In the genomic region with DNA sequence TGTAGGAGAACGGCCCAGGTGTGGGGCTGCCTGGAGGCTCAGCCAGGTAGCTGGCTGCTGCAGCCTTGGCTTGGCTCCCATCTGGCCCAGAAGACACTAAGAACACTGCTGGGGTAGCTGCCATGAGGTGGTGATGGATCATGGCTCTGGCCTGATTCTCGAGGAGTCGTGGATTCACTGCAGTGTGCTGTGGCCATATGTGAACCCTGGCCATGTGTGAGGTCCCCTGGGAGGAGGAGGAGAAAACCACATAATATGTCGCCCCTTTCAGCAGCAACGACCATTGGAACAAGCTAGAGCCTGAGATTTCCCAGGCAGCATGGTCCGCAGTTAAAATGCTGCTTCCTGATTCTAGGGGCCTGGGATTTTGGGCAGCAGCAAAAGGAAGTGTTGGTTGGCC, we compare ENCODE assay signal across 40 cellular contexts. TPM values are rescaled to one million over a fixed set of nuclear protein-coding genes. Genes with fewer than 3 reads are reported as not detected.
"Had no signal": no experiment of that assay in that cellular context is flagged by ENCODE, and none has a peak within 500 bp of the region (broad histone marks: within the 10 kb centered on the region; RNA-seq: fewer than 3 reads in every experiment).

No MANE protein-coding gene starts in this region.

- H3K4me3 Mint-ChIP-seq: activated B cell treated with CpG ODN at 0.5 μM for 24 hours; activated CD8-positive, alpha-beta T cell treated with anti-CD3 and anti-CD28 coated beads for 36 hours; activated naive CD4-positive, alpha-beta T cell treated with anti-CD3 and anti-CD28 coated beads, Interleukin-2, amount 50 U/mL, for 24 hours; activated naive CD8-positive, alpha-beta T cell treated with anti-CD3 and anti-CD28 coated beads for 36 hours; activated naive CD8-positive, alpha-beta T cell treated with anti-CD3 and anti-CD28 coated beads, Interleukin-2, amount 50 U/mL, for 24 hours; activated T-cell treated with anti-CD3 and anti-CD28 coated beads, Interleukin-2, amount 50 U/mL, for 4 hours; activated T-helper 17 cell treated with anti-CD3 and anti-CD28 coated beads, Interleukin-2, amount 50 U/mL, for 72 hours; effector memory CD8-positive, alpha-beta T cell; T-cell; T-helper 1 cell treated with Interleukin-12 subunit alpha and Interleukin-12 subunit beta and Interleukin-4 antibody, amounts not matched to agents 30 μg/mL and 1 μg/mL, for 36 hours had no signal

- DNase-seq: activated B cell treated with CpG ODN at 0.5 μM for 24 hours; activated CD4-positive, alpha-beta T cell treated with anti-CD3 and anti-CD28 coated beads for 48 hours; activated CD4-positive, alpha-beta T cell treated with anti-CD3 and anti-CD28 coated beads, Interleukin-2, amount 50 U/mL, for 1 hour; activated CD4-positive, alpha-beta T cell treated with anti-CD3 and anti-CD28 coated beads, Interleukin-2, amount 50 U/mL, for 48 hours; activated CD8-positive, alpha-beta memory T cell treated with anti-CD3 and anti-CD28 coated beads for 24 hours; activated CD8-positive, alpha-beta T cell treated with anti-CD3 and anti-CD28 coated beads for 36 hours; activated effector memory CD4-positive, alpha-beta T cell treated with Interleukin-2 at 50 U/mL for 16 hours; activated gamma-delta T cell treated with Interleukin-2 at 50 U/mL for 16 hours; activated naive CD4-positive, alpha-beta T cell treated with Interleukin-2 at 50 U/mL for 16 hours; activated naive CD8-positive, alpha-beta T cell treated with anti-CD3 and anti-CD28 coated beads for 36 hours; activated naive CD8-positive, alpha-beta T cell treated with anti-CD3 and anti-CD28 coated beads, Interleukin-2, amount 50 U/mL, for 24 hours; activated T-cell treated with anti-CD3 and anti-CD28 coated beads, Interleukin-2, amount 50 U/mL, for 4 hours; adrenal gland; amygdala; aorta; body of pancreas; caudate nucleus; cortex of kidney; dermis blood vessel endothelial cell; effector CD4-positive, alpha-beta T cell; effector memory CD8-positive, alpha-beta T cell; esophagus squamous epithelium; foreskin melanocyte; head of caudate nucleus; T-cell; T1000; WERI-Rb-1 had no signal

- H3K36me3 ChIP-seq: adrenal gland, esophagus squamous epithelium, gastroesophageal sphincter, WERI-Rb-1 had no signal

- H3K36me3 Mint-ChIP-seq: activated naive CD4-positive, alpha-beta T cell treated with anti-CD3 and anti-CD28 coated beads, Interleukin-2, amount 50 U/mL, for 24 hours; activated naive CD8-positive, alpha-beta T cell treated with anti-CD3 and anti-CD28 coated beads for 36 hours; T-cell had no signal

- ATAC-seq: activated CD4-positive, CD25-positive, alpha-beta regulatory T cell treated with anti-CD3 and anti-CD28 coated beads, Interleukin-2, amount 50 U/mL, for 24 hours; activated CD8-positive, alpha-beta T cell treated with anti-CD3 and anti-CD28 coated beads for 36 hours; activated naive CD8-positive, alpha-beta T cell treated with anti-CD3 and anti-CD28 coated beads, Interleukin-2, amount 50 U/mL, for 24 hours; activated T-cell treated with anti-CD3 and anti-CD28 coated beads, Interleukin-2, amount 50 U/mL, for 4 hours; activated T-helper 17 cell treated with anti-CD3 and anti-CD28 coated beads, Interleukin-2, amount 50 U/mL, for 72 hours; body of pancreas; effector memory CD8-positive, alpha-beta T cell; gastroesophageal sphincter; T-cell had no signal

- H3K27ac Mint-ChIP-seq: activated B cell treated with CpG ODN at 0.5 μM for 24 hours; activated CD8-positive, alpha-beta T cell treated with anti-CD3 and anti-CD28 coated beads for 36 hours; activated naive CD4-positive, alpha-beta T cell treated with anti-CD3 and anti-CD28 coated beads, Interleukin-2, amount 50 U/mL, for 24 hours; activated naive CD8-positive, alpha-beta T cell treated with anti-CD3 and anti-CD28 coated beads for 36 hours; activated naive CD8-positive, alpha-beta T cell treated with anti-CD3 and anti-CD28 coated beads, Interleukin-2, amount 50 U/mL, for 24 hours; activated T-helper 17 cell treated with anti-CD3 and anti-CD28 coated beads, Interleukin-2, amount 50 U/mL, for 72 hours; effector memory CD8-positive, alpha-beta T cell; T-cell; T-helper 1 cell treated with Interleukin-12 subunit alpha and Interleukin-12 subunit beta and Interleukin-4 antibody, amounts not matched to agents 30 μg/mL and 1 μg/mL, for 36 hours had no signal

- H3K4me3 ChIP-seq: adrenal gland, body of pancreas, esophagus squamous epithelium, gastroesophageal sphincter had no signal

- H3K9me3 Mint-ChIP-seq: activated B cell treated with CpG ODN at 0.5 μM for 24 hours; activated CD8-positive, alpha-beta T cell treated with anti-CD3 and anti-CD28 coated beads for 36 hours; activated naive CD4-positive, alpha-beta T cell treated with anti-CD3 and anti-CD28 coated beads, Interleukin-2, amount 50 U/mL, for 24 hours; activated naive CD8-positive, alpha-beta T cell treated with anti-CD3 and anti-CD28 coated beads for 36 hours; activated naive CD8-positive, alpha-beta T cell treated with anti-CD3 and anti-CD28 coated beads, Interleukin-2, amount 50 U/mL, for 24 hours; activated T-cell treated with anti-CD3 and anti-CD28 coated beads, Interleukin-2, amount 50 U/mL, for 4 hours; activated T-helper 17 cell treated with anti-CD3 and anti-CD28 coated beads, Interleukin-2, amount 50 U/mL, for 72 hours; effector memory CD8-positive, alpha-beta T cell; T-cell; T-helper 1 cell treated with Interleukin-12 subunit alpha and Interleukin-12 subunit beta and Interleukin-4 antibody, amounts not matched to agents 30 μg/mL and 1 μg/mL, for 36 hours had no signal

- H3K27ac ChIP-seq: adrenal gland, body of pancreas, epithelial cell of prostate, esophagus squamous epithelium, gastroesophageal sphincter, WERI-Rb-1 had no signal

- H3K4me1 Mint-ChIP-seq: activated B cell treated with CpG ODN at 0.5 μM for 24 hours; activated naive CD4-positive, alpha-beta T cell treated with anti-CD3 and anti-CD28 coated beads, Interleukin-2, amount 50 U/mL, for 24 hours; activated naive CD8-positive, alpha-beta T cell treated with anti-CD3 and anti-CD28 coated beads for 36 hours; activated naive CD8-positive, alpha-beta T cell treated with anti-CD3 and anti-CD28 coated beads, Interleukin-2, amount 50 U/mL, for 24 hours; activated T-helper 17 cell treated with anti-CD3 and anti-CD28 coated beads, Interleukin-2, amount 50 U/mL, for 72 hours had no signal

- H3K9me3 ChIP-seq: adrenal gland, body of pancreas, esophagus squamous epithelium, gastroesophageal sphincter had no signal

RNA-seq across cellular contexts. Expression of a gene that starts 4.0 kb away (rescaled TPM):
- total RNA-seq: activated B cell treated with CpG ODN at 0.5 μM for 24 hours; activated CD8-positive, alpha-beta T cell treated with anti-CD3 and anti-CD28 coated beads for 36 hours; activated naive CD8-positive, alpha-beta T cell treated with anti-CD3 and anti-CD28 coated beads for 36 hours; activated T-cell treated with anti-CD3 and anti-CD28 coated beads, Interleukin-2, amount 50 U/mL, for 4 hours; activated T-helper 17 cell treated with anti-CD3 and anti-CD28 coated beads, Interleukin-2, amount 50 U/mL, for 72 hours; adrenal gland; aorta; chondrocyte; dermis blood vessel endothelial cell; endothelial cell of umbilical vein; esophagus squamous epithelium; fibroblast of lung; fibroblast of villous mesenchyme; glomerular endothelial cell; T-cell; T-helper 2 cell treated with Interferon-gamma antibody and Interleukin-4, amounts not matched to agents 100 ng/mL and 5 ng/mL, for 36 hours had no signal
- polyA plus RNA-seq: aorta, endothelial cell of umbilical vein, esophagus, fibroblast of lung had no signal
